Comparison of ENCODE assay signal across 23 cellular contexts in genomic region chr11:117387992-117388765, GRCh38.
DNase-seq lines count a peak whose midpoint lies in the region; ATAC-seq and TF ChIP-seq lines count a peak whose summit lies in the region.
"Had no signal": no experiment of that assay in that cellular context is flagged by ENCODE, and none has a peak within 500 bp of the region (broad histone marks: within the 10 kb centered on the region; RNA-seq: fewer than 3 reads in every experiment).

No MANE protein-coding gene starts in this region.

- intact Hi-C loops in Right ventricle myocardium inferior (cut with DNase I) (no loop called here), mucosa of descending colon (cut with DNase I, micrococcal nuclease) (no loop called here)

- H3K36me3 ChIP-seq in right atrium auricular region (peaks cover 47% of the 10 kb centered on the region), brain microvascular endothelial cell (replicated peaks) (peaks cover 47% of the 10 kb centered on the region), tibial nerve (peaks cover 0 to 100% (median 25%) of the 10 kb centered on the region in 3 donors), mucosa of descending colon (ENCODE audit: low read depth) (peaks cover 3% of the 10 kb centered on the region)

- H3K9me3 ChIP-seq in right atrium auricular region (no peaks in the 10 kb centered on the region), tibial nerve (no peaks in the 10 kb centered on the region), mucosa of descending colon (no peaks in the 10 kb centered on the region)
- H3K9me3 ChIP-seq: gastrocnemius medialis, spleen, thoracic aorta had no signal

- H3K4me1 ChIP-seq in right atrium auricular region, result no peaks in the 10 kb centered on the region
- H3K4me1 ChIP-seq in tibial nerve, result no peaks in the 10 kb centered on the region
- no peaks in the 10 kb centered on the region for H3K4me1 ChIP-seq in mucosa of descending colon (ENCODE audit: low read depth)
- H3K4me1 ChIP-seq: gastrocnemius medialis, parathyroid adenoma, spleen had no signal

- 71 to 87% methylated on average over 3 of the region's 3 CpGs for WGBS in tibial nerve, 2 donors

- H3K27me3 ChIP-seq in right atrium auricular region, result no peaks in the 10 kb centered on the region
- no peaks in the 10 kb centered on the region for H3K27me3 ChIP-seq in brain microvascular endothelial cell (replicated peaks)
- no peaks in the 10 kb centered on the region for H3K27me3 ChIP-seq in tibial nerve
- H3K27me3 ChIP-seq: gastrocnemius medialis, spleen had no signal

- no peak overlapping the region for H3K4me3 ChIP-seq in right atrium auricular region
- no peak overlapping the region for H3K4me3 ChIP-seq in brain microvascular endothelial cell (ENCODE audit: low read depth, low read length)
- no peak overlapping the region for H3K4me3 ChIP-seq in tibial nerve
- H3K4me3 ChIP-seq in mucosa of descending colon, result no peak overlapping the region
- H3K4me3 ChIP-seq: gastrocnemius medialis, spleen, thoracic aorta had no signal

- no peak for TF ChIP-seq POLR2A in tibial nerve (IDR thresholded peaks at IDR 0.05)

- TF ChIP-seq CTCF in right atrium auricular region (IDR thresholded peaks at IDR 0.05) (no peak), brain microvascular endothelial cell (IDR thresholded peaks at IDR 0.05; ENCODE audit: low read depth, low read length, missing control alignments) (no peak), tibial nerve (IDR thresholded peaks at IDR 0.05) (no peak), mucosa of descending colon (IDR thresholded peaks at IDR 0.05) (no peak)

- TF ChIP-seq EP300 in tibial nerve (IDR thresholded peaks at IDR 0.05), result no peak

- DNase-seq in Right ventricle myocardium inferior (ENCODE audit: missing footprints) (peak; percentile 49), right atrium auricular region (ENCODE audit: low spot score) (no peak), brain microvascular endothelial cell (peak; percentile 9), kidney tubule cell (ENCODE audit: low spot score) (peak; percentile 14), tibial nerve (ENCODE audit: low spot score in 2 of 2) (no peak), mucosa of descending colon (no peak)
- DNase-seq: activated CD4-positive, alpha-beta memory T cell treated with anti-CD3 and anti-CD28 coated beads for 36 hours; activated T-cell treated with anti-CD3 and anti-CD28 coated beads, Interleukin-2, amount 50 U/mL, for 1 hour; CD4-positive, CD25-positive, alpha-beta regulatory T cell; central memory CD4-positive, alpha-beta T cell; DMS79; effector memory CD4-positive, alpha-beta T cell; gastrocnemius medialis; left ventricle myocardium superior; NCI-H2081; NCI-H510A treated with DMSO at 0.1 percent for 48 hours; spleen had no signal

- in situ Hi-C loops in brain microvascular endothelial cell (cut with HindIII; ENCODE audit: low pct_ligation_motif_present, low sequenced_read_pairs), result no loop called here

- H3K27ac ChIP-seq in right atrium auricular region (no peak overlapping the region), brain microvascular endothelial cell (no peak overlapping the region), tibial nerve (no peak overlapping the region)
- H3K27ac ChIP-seq: 22Rv1, gastrocnemius medialis, parathyroid adenoma, spleen, thoracic aorta had no signal

- ATAC-seq in Right ventricle myocardium inferior (no peak), HG03460 (IDR thresholded peaks at IDR 0.05; ENCODE audit: unreplicated experiment) (no peak), GM21360 (IDR thresholded peaks at IDR 0.05; ENCODE audit: unreplicated experiment) (no peak), mucosa of descending colon (no peak)
- ATAC-seq: activated naive CD4-positive, alpha-beta T cell treated with anti-CD3 and anti-CD28 coated beads, Interleukin-2, amount 50 U/mL, for 72 hours; gastrocnemius medialis; left ventricle myocardium superior had no signal

Comparison
In these comparisons a context has a peak if more than half of its experiments do, and no peak if none do; other contexts are left out.
1. DNase-seq: peak in Right ventricle myocardium inferior (single experiment), brain microvascular endothelial cell (single experiment) and kidney tubule cell (single experiment); none in right atrium auricular region (single experiment), tibial nerve (0 of 2) and mucosa of descending colon (0 of 3).